ENCODE assay signal across 13 cellular contexts in genomic region chr12:105775351-105775750, GRCh38.
DNase-seq lines count a peak whose midpoint lies in the region; ATAC-seq and TF ChIP-seq lines count a peak whose summit lies in the region.
"Had no signal": no experiment of that assay in that cellular context is flagged by ENCODE, and none has a peak within 500 bp of the region (broad histone marks: within the 10 kb centered on the region; RNA-seq: fewer than 3 reads in every experiment).

No MANE protein-coding gene starts in this region.

- no peaks in the 10 kb centered on the region for H3K4me1 Mint-ChIP-seq in activated naive CD4-positive, alpha-beta T cell treated with anti-CD3 and anti-CD28 coated beads for 36 hours (ENCODE audit: low read depth)
- no peaks in the 10 kb centered on the region for H3K4me1 Mint-ChIP-seq in stimulated activated naive B cell treated with anti-CD40 and anti-IgM and Interleukin-4, amounts not matched to agents 10 μg/mL and 1 μg/mL and 100 μg/mL, for 72 hours

- peak; percentile 31 for DNase-seq in EL
- peak; percentile 31 for DNase-seq in NCI-H226
- DNase-seq in fibroblast of lung (ENCODE audit: low read depth in 2 of 2), result peak; percentile 15 to 69
- DNase-seq in osteoblast (ENCODE audit: insufficient read length, low spot score, missing footprints), result no peak
- DNase-seq in activated naive CD4-positive, alpha-beta T cell treated with anti-CD3 and anti-CD28 coated beads for 36 hours, result no peak
- no peak for DNase-seq in stimulated activated naive B cell treated with anti-CD40 and anti-IgM and Interleukin-4, amounts not matched to agents 10 μg/mL and 1 μg/mL and 100 μg/mL, for 72 hours
- DNase-seq: activated CD4-positive, alpha-beta T cell treated with anti-CD3 and anti-CD28 coated beads for 1 hour; colonic mucosa; NCI-H2171 treated with DMSO at 0.1 percent for 48 hours had no signal

- H3K79me2 ChIP-seq in fibroblast of lung (ENCODE audit: control insufficient read depth, insufficient read depth, low read length), result no peaks in the 10 kb centered on the region
- H3K79me2 ChIP-seq in osteoblast (ENCODE audit: insufficient read depth, low read length), result no peaks in the 10 kb centered on the region

- H3K27me3 ChIP-seq in fibroblast of lung (ENCODE audit: control insufficient read depth, insufficient read depth, low read length) (no peaks in the 10 kb centered on the region), osteoblast (ENCODE audit: insufficient read depth, low read length) (no peaks in the 10 kb centered on the region)
- H3K27me3 ChIP-seq: colonic mucosa, SJSA1, upper lobe of left lung had no signal

- H3K4me3 Mint-ChIP-seq in activated naive CD4-positive, alpha-beta T cell treated with anti-CD3 and anti-CD28 coated beads for 36 hours, result no peak overlapping the region
- H3K4me3 Mint-ChIP-seq in stimulated activated naive B cell treated with anti-CD40 and anti-IgM and Interleukin-4, amounts not matched to agents 10 μg/mL and 1 μg/mL and 100 μg/mL, for 72 hours, result no peak overlapping the region
- H3K4me3 Mint-ChIP-seq: activated T-helper 1 cell treated with anti-CD3 and anti-CD28 coated beads, Interleukin-12 subunit alpha, Interleukin-12 subunit beta, Interleukin-2, Interleukin-4 antibody, amounts not matched to agents 30 ng/mL and 10 ng/mL and 1 ng/mL, durations not matched to agents 14 hours and 24 hours and 36 hours had no signal

- H3K27me3 Mint-ChIP-seq in activated naive CD4-positive, alpha-beta T cell treated with anti-CD3 and anti-CD28 coated beads for 36 hours (ENCODE audit: low read depth), result peaks cover 8% of the 10 kb centered on the region
- H3K27me3 Mint-ChIP-seq in stimulated activated naive B cell treated with anti-CD40 and anti-IgM and Interleukin-4, amounts not matched to agents 10 μg/mL and 1 μg/mL and 100 μg/mL, for 72 hours, result peaks cover 7 to 12% of the 10 kb centered on the region in 2 donors

- H2AFZ ChIP-seq in fibroblast of lung (ENCODE audit: low read length) (no peak overlapping the region), osteoblast (ENCODE audit: low read length) (no peak overlapping the region)

- H3K4me2 ChIP-seq in fibroblast of lung (ENCODE audit: extremely low read depth, insufficient read depth, low read length) (no peak overlapping the region), osteoblast (ENCODE audit: insufficient read depth, low read length) (no peak overlapping the region)

- H3K27ac ChIP-seq in fibroblast of lung (ENCODE audit: insufficient read depth, low read length) (no peak overlapping the region), osteoblast (ENCODE audit: low read depth, low read length) (no peak overlapping the region)
- H3K27ac ChIP-seq: colonic mucosa, SJSA1, upper lobe of left lung had no signal

- no peak for ATAC-seq in stimulated activated naive B cell treated with anti-CD40 and anti-IgM and Interleukin-4, amounts not matched to agents 10 μg/mL and 1 μg/mL and 100 μg/mL, for 72 hours (replicated peaks)
- ATAC-seq in GM21529 (IDR thresholded peaks at IDR 0.05; ENCODE audit: unreplicated experiment), result no peak

- no peak overlapping the region for H3K4me3 ChIP-seq in fibroblast of lung (replicated peaks in 1 of 4; ENCODE audit: control extremely low read depth in 1 of 4, insufficient read depth in 1 of 4, low read depth in 3 of 4, low read length in 4 of 4)
- no peak overlapping the region for H3K4me3 ChIP-seq in osteoblast (ENCODE audit: insufficient read depth, low read length)
- H3K4me3 ChIP-seq: colonic mucosa, SJSA1, upper lobe of left lung had no signal

- H3K36me3 ChIP-seq in fibroblast of lung (ENCODE audit: control insufficient read depth, insufficient read depth, low read length) (no peaks in the 10 kb centered on the region), osteoblast (ENCODE audit: insufficient read depth, low read length) (no peaks in the 10 kb centered on the region)
- H3K36me3 ChIP-seq: colonic mucosa, SJSA1, upper lobe of left lung had no signal

- intact Hi-C loops in activated naive CD4-positive, alpha-beta T cell treated with anti-CD3 and anti-CD28 coated beads for 36 hours (cut with micrococcal nuclease), result no loop called here

- H3K9me3 ChIP-seq in fibroblast of lung (ENCODE audit: control insufficient read depth, insufficient read depth, low read depth, low read length), result no peaks in the 10 kb centered on the region
- no peaks in the 10 kb centered on the region for H3K9me3 ChIP-seq in osteoblast (ENCODE audit: low read depth, low read length)
- H3K9me3 ChIP-seq: colonic mucosa, SJSA1, upper lobe of left lung had no signal

- no peaks in the 10 kb centered on the region for H3K36me3 Mint-ChIP-seq in activated naive CD4-positive, alpha-beta T cell treated with anti-CD3 and anti-CD28 coated beads for 36 hours (ENCODE audit: low read depth)
- no peaks in the 10 kb centered on the region for H3K36me3 Mint-ChIP-seq in stimulated activated naive B cell treated with anti-CD40 and anti-IgM and Interleukin-4, amounts not matched to agents 10 μg/mL and 1 μg/mL and 100 μg/mL, for 72 hours

- no peaks in the 10 kb centered on the region for H3K4me1 ChIP-seq in fibroblast of lung (ENCODE audit: control insufficient read depth, extremely low read depth, insufficient read depth, low read length)
- no peaks in the 10 kb centered on the region for H3K4me1 ChIP-seq in osteoblast (ENCODE audit: insufficient read depth, low read length)
- H3K4me1 ChIP-seq: colonic mucosa, upper lobe of left lung had no signal

- no peak overlapping the region for H3K9ac ChIP-seq in fibroblast of lung (ENCODE audit: insufficient read depth, low read length)

- H3K27ac Mint-ChIP-seq in activated naive CD4-positive, alpha-beta T cell treated with anti-CD3 and anti-CD28 coated beads for 36 hours, result no peak overlapping the region
- H3K27ac Mint-ChIP-seq in stimulated activated naive B cell treated with anti-CD40 and anti-IgM and Interleukin-4, amounts not matched to agents 10 μg/mL and 1 μg/mL and 100 μg/mL, for 72 hours, result no peak overlapping the region
- H3K27ac Mint-ChIP-seq: activated T-helper 1 cell treated with anti-CD3 and anti-CD28 coated beads, Interleukin-12 subunit alpha, Interleukin-12 subunit beta, Interleukin-2, Interleukin-4 antibody, amounts not matched to agents 30 ng/mL and 10 ng/mL and 1 ng/mL, durations not matched to agents 14 hours and 24 hours and 36 hours had no signal

- peaks cover 7% of the 10 kb centered on the region for H3K9me3 Mint-ChIP-seq in activated naive CD4-positive, alpha-beta T cell treated with anti-CD3 and anti-CD28 coated beads for 36 hours
- peaks cover 3% of the 10 kb centered on the region in 2 donors for H3K9me3 Mint-ChIP-seq in stimulated activated naive B cell treated with anti-CD40 and anti-IgM and Interleukin-4, amounts not matched to agents 10 μg/mL and 1 μg/mL and 100 μg/mL, for 72 hours

- CTCF ChIA-PET in activated naive CD4-positive, alpha-beta T cell treated with anti-CD3 and anti-CD28 coated beads for 36 hours (lab: Charles Lee), result no interaction called here

- TF ChIP-seq CTCF in fibroblast of lung (conservative IDR thresholded peaks at IDR 0.05 in 1 of 2, IDR thresholded peaks at IDR 0.05 in 1 of 2; ENCODE audit: low read depth in 1 of 2, low read length in 2 of 2) (peak; percentile 8 to 16), osteoblast (IDR thresholded peaks at IDR 0.05; ENCODE audit: extremely low read depth, low read depth, low read length) (peak; percentile 15)

- H4K20me1 ChIP-seq in fibroblast of lung (ENCODE audit: control insufficient read depth, extremely low read depth, insufficient read depth, low read length), result no peaks in the 10 kb centered on the region
- no peaks in the 10 kb centered on the region for H4K20me1 ChIP-seq in osteoblast (ENCODE audit: insufficient read depth, low read length)

Comparison
In these comparisons a context has a peak if more than half of its experiments do, and no peak if none do; other contexts are left out.
1. DNase-seq: peak in EL (single experiment), NCI-H226 (single experiment) and fibroblast of lung (2 of 2); none in osteoblast (single experiment), activated naive CD4-positive, alpha-beta T cell treated with anti-CD3 and anti-CD28 coated beads for 36 hours (single experiment) and stimulated activated naive B cell treated with anti-CD40 and anti-IgM and Interleukin-4, amounts not matched to agents 10 μg/mL and 1 μg/mL and 100 μg/mL, for 72 hours (single experiment).